In genomic region chr7:149261829-149262617, GRCh38 we compare ENCODE assay signal across 8 cellular contexts. TPM values are rescaled to one million over a fixed set of nuclear protein-coding genes. Genes with fewer than 3 reads are reported as not detected.
A peak's percentile ranks its signal among the peaks of the same experiment; 100 is the strongest.
DNase-seq lines count a peak whose midpoint lies in the region; ATAC-seq and TF ChIP-seq lines count a peak whose summit lies in the region.

TSS of gene ZNF783 (plus strand) at chr7:149262196. CDS start at chr7:149262334, 138 bp downstream.

- H4K20me1 ChIP-seq in MM.1S (ENCODE audit: insufficient read depth, low read length): no peaks in the 10 kb centered on the region

- peaks cover 13% of the 10 kb centered on the region for H3F3A ChIP-seq in MM.1S (ENCODE audit: insufficient read depth, low read length)

- intact Hi-C loops in head of caudate nucleus (cut with DNase I) (no loop called here), ovary (cut with DNase I) (loop anchor here in 2 of 4 donors (10.0 kb wide), 2 partner anchors 163 to 363 kb away; no protein-coding TSS in a partner anchor), thyroid gland (cut with DNase I) (no loop called here)

- no peaks in the 10 kb centered on the region for H3K9me2 ChIP-seq in MM.1S (replicated peaks; ENCODE audit: insufficient read depth, low read length)

- peaks cover 8% of the 10 kb centered on the region for H3K36me3 ChIP-seq in GM06990 (ENCODE audit: control insufficient read depth, insufficient read depth, low read length)
- H3K36me3 ChIP-seq in MM.1S (replicated peaks; ENCODE audit: insufficient read depth, low read length): no peaks in the 10 kb centered on the region
- H3K36me3 ChIP-seq in SK-N-MC (ENCODE audit: insufficient read depth, low read length): peaks cover 33% of the 10 kb centered on the region
- no peaks in the 10 kb centered on the region for H3K36me3 ChIP-seq in ovary
- peaks cover 12 to 13% of the 10 kb centered on the region in 2 donors for H3K36me3 ChIP-seq in thyroid gland

- peak within 1 kb of the TSS; percentile 63 for H3K4me3 ChIP-seq in GM06990 (replicated peaks; ENCODE audit: low read depth, low read length)
- H3K4me3 ChIP-seq in MM.1S (ENCODE audit: low read length): peak within 1 kb of the TSS; percentile 66
- H3K4me3 ChIP-seq in SK-N-MC: peak within 1 kb of the TSS; percentile 97
- H3K4me3 ChIP-seq in ovary: peak within 1 kb of the TSS; percentile 63
- peak within 1 kb of the TSS; percentile 41 to 61 (median 48) for H3K4me3 ChIP-seq in thyroid gland (replicated peaks in 1 of 3)

- H3K9ac ChIP-seq in MM.1S (ENCODE audit: low read length) (peak within 1 kb of the TSS; percentile 68), SK-N-MC (ENCODE audit: insufficient read length) (peak within 1 kb of the TSS; percentile 95)

- peaks cover 4 to 7% of the 10 kb centered on the region in 2 donors for H3K36me3 Mint-ChIP-seq in activated naive CD4-positive, alpha-beta T cell treated with anti-CD3 and anti-CD28 coated beads, Interleukin-2, amount 50 U/mL, for 72 hours

- H3K4me1 ChIP-seq in MM.1S (ENCODE audit: low read length): peaks cover 15% of the 10 kb centered on the region
- H3K4me1 ChIP-seq in ovary (ENCODE audit: insufficient read depth): no peaks in the 10 kb centered on the region
- peaks cover 11 to 16% of the 10 kb centered on the region in 2 donors for H3K4me1 ChIP-seq in thyroid gland

- H3K9me3 Mint-ChIP-seq in activated naive CD4-positive, alpha-beta T cell treated with anti-CD3 and anti-CD28 coated beads, Interleukin-2, amount 50 U/mL, for 72 hours: no peaks in the 10 kb centered on the region

- peak; percentile 28 for TF ChIP-seq POLR2A in ovary (IDR thresholded peaks at IDR 0.05)
- TF ChIP-seq POLR2A in thyroid gland (IDR thresholded peaks at IDR 0.05): peak in 1 of 2 donors; percentile 51

- TF ChIP-seq EP300 in ovary (IDR thresholded peaks at IDR 0.05): no peak

- no peaks in the 10 kb centered on the region for H3K27me3 ChIP-seq in GM06990 (replicated peaks; ENCODE audit: control insufficient read depth, insufficient read depth, low read length)
- no peaks in the 10 kb centered on the region for H3K27me3 ChIP-seq in MM.1S (replicated peaks; ENCODE audit: insufficient read depth, low read length)
- no peaks in the 10 kb centered on the region for H3K27me3 ChIP-seq in ovary
- no peaks in the 10 kb centered on the region for H3K27me3 ChIP-seq in thyroid gland

- DNase-seq in GM06990 (ENCODE audit: extremely low read depth, insufficient read length): peak; percentile 93
- DNase-seq in HCEC 1CT: peak; percentile 85
- DNase-seq in MM.1S: peak; percentile 96
- no peak for DNase-seq in SK-N-MC (ENCODE audit: low read depth, low spot score)
- peak; percentile 84 to 85 for DNase-seq in activated naive CD4-positive, alpha-beta T cell treated with anti-CD3 and anti-CD28 coated beads, Interleukin-2, amount 50 U/mL, for 72 hours (ENCODE audit: low spot score in 2 of 2)
- peak; percentile 64 to 96 (median 89) for DNase-seq in head of caudate nucleus
- peak; percentile 85 to 94 (median 87) for DNase-seq in ovary
- peak; percentile 88 to 90 for DNase-seq in thyroid gland

- peaks cover 4% of the 10 kb centered on the region for H3K79me2 ChIP-seq in MM.1S (ENCODE audit: low read length)

- H3K27ac ChIP-seq in MM.1S (ENCODE audit: low read length): peak within 1 kb of the TSS; percentile 39; the same call in 1 of the 2 replicates
- peak within 1 kb of the TSS; percentile 81 for H3K27ac ChIP-seq in SK-N-MC
- peak within 1 kb of the TSS; percentile 46 to 92 for H3K27ac ChIP-seq in ovary
- peak within 1 kb of the TSS; percentile 71 to 84 (median 78) for H3K27ac ChIP-seq in thyroid gland

- no peaks in the 10 kb centered on the region for H3K9me3 ChIP-seq in MM.1S (replicated peaks; ENCODE audit: insufficient read depth, low read length)
- H3K9me3 ChIP-seq in SK-N-MC (ENCODE audit: low read depth, low read length): no peaks in the 10 kb centered on the region
- H3K9me3 ChIP-seq in ovary: no peaks in the 10 kb centered on the region
- H3K9me3 ChIP-seq in thyroid gland: no peaks in the 10 kb centered on the region

- H2AFZ ChIP-seq in MM.1S (ENCODE audit: low read length): peak within 1 kb of the TSS; percentile 99

- WGBS in ovary, 3 donors: 0 to 1% (median 1%) methylated on average over 73 to 115 of the region's 115 CpGs
- WGBS in thyroid gland, 2 donors: 1 to 4% methylated on average over 19 to 38 of the region's 115 CpGs

- peak; percentile 78 to 93 for ATAC-seq in activated naive CD4-positive, alpha-beta T cell treated with anti-CD3 and anti-CD28 coated beads, Interleukin-2, amount 50 U/mL, for 72 hours

- peak within 1 kb of the TSS; percentile 88 to 92 for H3K27ac Mint-ChIP-seq in activated naive CD4-positive, alpha-beta T cell treated with anti-CD3 and anti-CD28 coated beads, Interleukin-2, amount 50 U/mL, for 72 hours

- peak within 1 kb of the TSS; percentile 97 for H3K4me2 ChIP-seq in MM.1S (ENCODE audit: low read depth, low read length)

- TF ChIP-seq CTCF in GM06990 (IDR thresholded peaks at IDR 0.05; ENCODE audit: insufficient read depth, low read length, poor library complexity, severe bottlenecking) (peak; percentile 44), MM.1S (IDR thresholded peaks at IDR 0.05; ENCODE audit: low read length) (peak; percentile 62), ovary (IDR thresholded peaks at IDR 0.05) (peak; percentile 59 to 97 (median 93)), thyroid gland (IDR thresholded peaks at IDR 0.05) (peak in 5 of 6 experiments; percentile 17 to 96 (median 91))

RNA-seq across cellular contexts. Expression of gene ZNF783, which starts in this region (rescaled TPM):
- total RNA-seq in activated naive CD4-positive, alpha-beta T cell treated with anti-CD3 and anti-CD28 coated beads, Interleukin-2, amount 50 U/mL, for 72 hours: 10 to 100 TPM in 1 of 2 donors, 1 to 10 TPM in 1; 7.6 to 18.2 TPM
- 10 to 100 TPM; 11.6 to 27.6 (median 21.2) TPM for total RNA-seq in ovary
- 10 to 100 TPM in 1 of 2 donors, 1 to 10 TPM in 1; 5.5 to 12.2 TPM for polyA plus RNA-seq in ovary
- 10 to 100 TPM; 11.3 to 18.0 (median 15.1) TPM for total RNA-seq in thyroid gland
